ENCODE assay signal across 8 cellular contexts in genomic region chr6:2999621-3000455, GRCh38. TPM values are rescaled to one million over a fixed set of nuclear protein-coding genes. Genes with fewer than 3 reads are reported as not detected.
DNase-seq lines count a peak whose midpoint lies in the region; ATAC-seq lines count a peak whose summit lies in the region.

Gene NQO2 (plus strand): TSS chr6:2999894. CDS start chr6:3006553, 6,659 bp downstream.

- in situ Hi-C loops in ACHN (cut with HindIII; ENCODE audit: low pct_ligation_motif_present, low pct_unique_long_range_greater_than_20kb, low sequenced_read_pairs), result no loop called here

- ATAC-seq in GM18868 (IDR thresholded peaks at IDR 0.05; ENCODE audit: unreplicated experiment) (peak; percentile 68), HG03103 (IDR thresholded peaks at IDR 0.05; ENCODE audit: low read depth, unreplicated experiment) (peak; percentile 62)

- DNase-seq in ACHN, result peak; percentile 80
- peak; percentile 91 for DNase-seq in NCI-H2227 treated with DMSO at 0.1 percent for 48 hours (lab: John Stamatoyannopoulos, UW)
- DNase-seq in activated CD4-positive, alpha-beta T cell treated with anti-CD3 and anti-CD28 coated beads for 1 hour, result peak; percentile 86
- DNase-seq in cerebellum (ENCODE audit: low spot score), result peak; percentile 100
- peak; percentile 64 for DNase-seq in kidney glomerular epithelial cell (lab: John Stamatoyannopoulos, UW)
- peak; percentile 82 to 88 for DNase-seq in stimulated activated CD4-positive, alpha-beta T cell treated with anti-CD3 and anti-CD28 coated beads, Interleukin-15, amount 100 ng/mL, for 48 hours (ENCODE audit: low read depth in 2 of 2)

RNA-seq across cellular contexts. Expression of gene NQO2, which starts in this region (rescaled TPM):
- total RNA-seq in cerebellum, result 8.3 TPM

Comparison
In these comparisons a context has a peak if more than half of its experiments do, and no peak if none do; other contexts are left out.
1. Peak in every context shown above with its lines: DNase-seq and ATAC-seq.